8 cellular contexts compared by ENCODE assay signal in genomic region chr20:8635048-8635572, GRCh38.
"Had no signal": no experiment of that assay in that cellular context is flagged by ENCODE, and none has a peak within 500 bp of the region (broad histone marks: within the 10 kb centered on the region; RNA-seq: fewer than 3 reads in every experiment).

No MANE protein-coding gene starts in this region.

- DNase-seq: GM23248, GOT3, H7, IMR-90 had no signal

- H2AFZ ChIP-seq: GM23248 had no signal

- H3K9ac ChIP-seq: GM23248 had no signal

- H3K27ac ChIP-seq: GM23248, HL-60 had no signal

- H3K4me3 ChIP-seq: GM23248, HAP-1, K562 had no signal

- H3K36me3 ChIP-seq: HAP-1 had no signal

- ATAC-seq: HCT116, K562 had no signal

- FAIRE-seq: K562 had no signal

- H3K4me1 ChIP-seq: HAP-1 had no signal

- H3K9me3 ChIP-seq: HAP-1 had no signal
